Comparison of ENCODE assay signal across 19 cellular contexts in genomic region chr16:63702981-63703590, GRCh38.
DNase-seq lines count a peak whose midpoint lies in the region; ATAC-seq, FAIRE-seq and TF ChIP-seq lines count a peak whose summit lies in the region.
"Had no signal": no experiment of that assay in that cellular context is flagged by ENCODE, and none has a peak within 500 bp of the region (broad histone marks: within the 10 kb centered on the region; RNA-seq: fewer than 3 reads in every experiment).

No MANE protein-coding gene starts in this region.

- H3K27ac Mint-ChIP-seq in MCF 10A (ENCODE audit: low read depth, unreplicated experiment) (no peak overlapping the region), T-cell (no peak overlapping the region)
- H3K27ac Mint-ChIP-seq: CD4-positive, alpha-beta T cell; stimulated activated naive CD8-positive, alpha-beta T cell treated with anti-CD3 and anti-CD28 coated beads, Interleukin-15, Interleukin-2, amounts not matched to agents 100 ng/mL and 50 ng/mL, for 24 hours had no signal

- H3K4me3 Mint-ChIP-seq in MCF 10A (ENCODE audit: unreplicated experiment), result no peak overlapping the region
- H3K4me3 Mint-ChIP-seq in T-cell, result no peak overlapping the region
- H3K4me3 Mint-ChIP-seq: CD4-positive, alpha-beta T cell; stimulated activated naive CD8-positive, alpha-beta T cell treated with anti-CD3 and anti-CD28 coated beads, Interleukin-15, Interleukin-2, amounts not matched to agents 100 ng/mL and 50 ng/mL, for 24 hours had no signal

- no TSS peak for BruUV-seq in MCF 10A (replicated peaks; lab: Mats Ljungman, UMichigan)

- peaks cover 7% of the 10 kb centered on the region for H3K4me1 Mint-ChIP-seq in MCF 10A (ENCODE audit: insufficient read depth, unreplicated experiment)
- H3K4me1 Mint-ChIP-seq in T-cell, result no peaks in the 10 kb centered on the region

- H3K9me3 Mint-ChIP-seq in MCF 10A (ENCODE audit: unreplicated experiment) (peaks cover 8% of the 10 kb centered on the region), T-cell (peaks cover 11 to 41% (median 29%) of the 10 kb centered on the region in 3 donors)

- no peaks in the 10 kb centered on the region for H3K27me3 ChIP-seq in WERI-Rb-1 (ENCODE audit: insufficient read depth, low read depth, severe bottlenecking)
- H3K27me3 ChIP-seq: ascending aorta, heart left ventricle, uterus had no signal

- peaks cover 3% of the 10 kb centered on the region for H3K9me3 ChIP-seq in WERI-Rb-1 (ENCODE audit: severe bottlenecking)
- H3K9me3 ChIP-seq in kidney (ENCODE audit: control insufficient read depth in 1 of 2, low read length in 2 of 2), result no peaks in the 10 kb centered on the region
- H3K9me3 ChIP-seq: ascending aorta, HAP-1, heart left ventricle, uterus had no signal

- DNase-seq in T47D (ENCODE audit: low read depth in 1 of 2, low spot score in 1 of 2) (peak; percentile 3 to 15), MCF 10A (ENCODE audit: unreplicated experiment) (no peak), WERI-Rb-1 (peak; percentile 23), kidney (peak; percentile 70), ureter (ENCODE audit: low spot score) (peak; percentile 68), T-cell (no peak), cerebellar cortex (ENCODE audit: low spot score) (no peak)
- DNase-seq: activated effector memory CD4-positive, alpha-beta T cell treated with Interleukin-2 at 50 U/mL for 16 hours; CD4-positive, alpha-beta T cell; EL; left ventricle myocardium superior; uterus had no signal

- H3K27me3 Mint-ChIP-seq in MCF 10A (ENCODE audit: insufficient read depth, unreplicated experiment) (no peaks in the 10 kb centered on the region), T-cell (no peaks in the 10 kb centered on the region)
- H3K27me3 Mint-ChIP-seq: CD4-positive, alpha-beta T cell; stimulated activated naive CD8-positive, alpha-beta T cell treated with anti-CD3 and anti-CD28 coated beads, Interleukin-15, Interleukin-2, amounts not matched to agents 100 ng/mL and 50 ng/mL, for 24 hours had no signal

- CTCF ChIA-PET in MCF 10A (lab: Yijun Ruan, JAX), result interaction anchor here (0.6 kb wide), 1 partner anchor 839 kb away, joined by 4 read pairs; no protein-coding TSS in a partner anchor
- CTCF ChIA-PET in T-cell (lab: Charles Lee), result no interaction called here

- no peak overlapping the region for H3K9ac ChIP-seq in kidney (ENCODE audit: low read length in 2 of 2)

- FAIRE-seq in kidney (lab: Jason Lieb, UNC), result peak; percentile 68

- in situ Hi-C loops in T47D (cut with HindIII; ENCODE audit: low pct_unique_long_range_greater_than_20kb, low sequenced_read_pairs), result no loop called here

- H3K36me3 Mint-ChIP-seq in MCF 10A (ENCODE audit: insufficient read depth, unreplicated experiment) (no peaks in the 10 kb centered on the region), T-cell (no peaks in the 10 kb centered on the region)

- no peak for TF ChIP-seq CTCF in MCF 10A (IDR thresholded peaks at IDR 0.05; ENCODE audit: unreplicated experiment)
- TF ChIP-seq CTCF in WERI-Rb-1 (IDR thresholded peaks at IDR 0.05; ENCODE audit: low read depth, low read length), result 0 out of 2 replicates have a peak, but pooled peaks have one; percentile 1
- peak; percentile 20 for TF ChIP-seq CTCF in kidney (IDR thresholded peaks at IDR 0.05; ENCODE audit: borderline replicate concordance, extremely low read depth, insufficient read depth)

- intact Hi-C loops in MCF 10A (cut with micrococcal nuclease) (no loop called here), kidney (cut with DNase I) (no loop called here)

- H3K27ac ChIP-seq in WERI-Rb-1 (no peak overlapping the region), kidney (ENCODE audit: low read depth in 2 of 2, low read length in 2 of 2) (no peak overlapping the region)
- H3K27ac ChIP-seq: ascending aorta, coronary artery, heart left ventricle, uterus had no signal

- ATAC-seq in GM19397 (IDR thresholded peaks at IDR 0.05; ENCODE audit: unreplicated experiment), result no peak
- no peak for ATAC-seq in T-cell (replicated peaks in 1 of 4)
- ATAC-seq: activated CD4-positive, CD25-positive, alpha-beta regulatory T cell treated with anti-CD3 and anti-CD28 coated beads, Interleukin-2, amount 50 U/mL, for 24 hours; heart left ventricle; left ventricle myocardium superior had no signal

- POLR2A ChIA-PET in MCF 10A (lab: Yijun Ruan, JAX), result interaction anchor here (0.7 kb wide), 1 partner anchor 74 kb away, joined by 4 read pairs; no protein-coding TSS in a partner anchor
- POLR2A ChIA-PET in T-cell (lab: Charles Lee), result no interaction called here

- no peaks in the 10 kb centered on the region for H3K36me3 ChIP-seq in WERI-Rb-1
- no peaks in the 10 kb centered on the region for H3K36me3 ChIP-seq in kidney (ENCODE audit: control insufficient read depth in 1 of 2, insufficient read depth in 2 of 2, low read length in 2 of 2)
- H3K36me3 ChIP-seq: ascending aorta, HAP-1, heart left ventricle, uterus had no signal

- peaks cover 0 to 3% of the 10 kb centered on the region in 2 donors for H3K4me1 ChIP-seq in kidney (ENCODE audit: control insufficient read depth in 1 of 2, insufficient read depth in 1 of 2, low read depth in 1 of 2, low read length in 2 of 2)
- H3K4me1 ChIP-seq: ascending aorta, HAP-1, heart left ventricle, uterus had no signal

- H3K4me3 ChIP-seq in WERI-Rb-1 (ENCODE audit: low read depth, low read length) (no peak overlapping the region), kidney (ENCODE audit: low read length in 2 of 2) (no peak overlapping the region)
- H3K4me3 ChIP-seq: ascending aorta, coronary artery, HAP-1, heart left ventricle, uterus had no signal

Comparison
In these comparisons a context has a peak if more than half of its experiments do, and no peak if none do; other contexts are left out.
1. DNase-seq: peak in T47D (2 of 2), WERI-Rb-1 (single experiment), kidney (single experiment) and ureter (single experiment); none in MCF 10A (single experiment), T-cell (0 of 34) and cerebellar cortex (single experiment).